Comparison of ENCODE assay signal across 11 cellular contexts in the genomic region with DNA sequence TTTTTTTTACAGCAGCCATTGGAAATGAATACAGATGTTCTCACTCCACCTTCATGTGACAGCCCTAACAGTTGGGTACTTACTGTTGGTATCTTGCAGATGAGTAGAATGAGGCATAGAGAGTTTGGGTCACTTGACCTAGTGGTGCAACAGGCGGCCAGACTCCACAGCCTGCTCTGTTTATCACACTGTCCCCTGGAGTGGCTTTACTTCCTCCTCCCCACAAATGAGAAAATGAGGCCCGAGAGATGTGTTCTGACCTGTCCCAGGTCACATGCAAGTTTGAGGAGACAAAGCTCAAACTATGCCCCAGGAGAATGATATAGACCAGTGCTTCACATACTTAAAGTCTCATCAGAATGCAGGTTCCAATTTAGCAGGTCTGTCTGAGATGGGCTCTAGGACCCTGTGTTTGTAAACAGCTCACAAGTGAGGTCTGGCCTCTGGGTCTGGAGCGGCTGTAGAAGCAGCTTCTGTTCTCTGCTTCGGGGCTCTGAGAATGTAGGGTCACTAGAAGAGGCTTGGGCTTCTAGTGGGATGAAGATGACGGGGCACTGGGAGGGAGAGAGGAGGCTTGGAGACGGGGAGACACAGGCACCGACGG. TPM values are rescaled to one million over a fixed set of nuclear protein-coding genes. Genes with fewer than 3 reads are reported as not detected.
A peak's percentile ranks its signal among the peaks of the same experiment; 100 is the strongest.
DNase-seq lines count a peak whose midpoint lies in the region; ATAC-seq, FAIRE-seq and TF ChIP-seq lines count a peak whose summit lies in the region.
"Had no signal": no experiment of that assay in that cellular context is flagged by ENCODE, and none has a peak within 500 bp of the region (broad histone marks: within the 10 kb centered on the region; RNA-seq: fewer than 3 reads in every experiment).

No MANE protein-coding gene starts in this region.

- peak in 1 of 61 donors; percentile 13 for DNase-seq in caudate nucleus (lab: John Stamatoyannopoulos, UW)
- no peak for DNase-seq in thoracic aorta (ENCODE audit: low spot score)
- no peak for DNase-seq in NK-92 treated with Interleukin-12 subunit alpha and Interleukin-12 subunit beta, amount 100 ng/mL, for 24 hours (lab: John Stamatoyannopoulos, UW)
- DNase-seq in D721Med (ENCODE audit: insufficient read length, low spot score): no peak
- DNase-seq: activated CD4-positive, alpha-beta T cell treated with anti-CD3 and anti-CD28 coated beads, Interleukin-2, amount 50 U/mL, for 4 hours; MG63 had no signal

- H3K27me3 ChIP-seq in Loucy (ENCODE audit: insufficient read depth, low read length, poor library complexity, severe bottlenecking) (peaks cover 15% of the 10 kb centered on the region), thoracic aorta (replicated peaks; ENCODE audit: insufficient read depth) (no peaks in the 10 kb centered on the region)
- H3K27me3 ChIP-seq: body of pancreas, MG63 had no signal

- no peak overlapping the region for H3K4me3 ChIP-seq in Loucy (ENCODE audit: low read length, poor library complexity, severe bottlenecking)
- H3K4me3 ChIP-seq in mesodermal cell (ENCODE audit: extremely low read depth, insufficient read depth, low read length, poor library complexity, severe bottlenecking): no peak overlapping the region
- no peak overlapping the region for H3K4me3 ChIP-seq in thoracic aorta
- H3K4me3 ChIP-seq: body of pancreas, MG63 had no signal

- no peak for TF ChIP-seq CTCF in Loucy (conservative IDR thresholded peaks at IDR 0.05; ENCODE audit: low read length)
- TF ChIP-seq CTCF in thoracic aorta (IDR thresholded peaks at IDR 0.05): no peak
- TF ChIP-seq CTCF in D721Med (IDR thresholded peaks at IDR 0.05; ENCODE audit: insufficient read depth, missing control alignments): no peak

- H3K27ac ChIP-seq in caudate nucleus (ENCODE audit: low read depth, low read length) (peak overlapping the region; percentile 76), mesodermal cell (ENCODE audit: low read depth, low read length, severe bottlenecking) (peak overlapping the region; percentile 7), thoracic aorta (peak overlapping the region; percentile 81 to 91)

- H3F3A ChIP-seq in Loucy (ENCODE audit: low read depth): no peaks in the 10 kb centered on the region

- H3K4me2 ChIP-seq in Loucy (ENCODE audit: low read depth, low read length, poor library complexity, severe bottlenecking): peak overlapping the region; percentile 76

- H3K79me2 ChIP-seq in Loucy (ENCODE audit: insufficient read depth, low read length): no peaks in the 10 kb centered on the region

- H3K4me1 ChIP-seq in Loucy (ENCODE audit: insufficient read depth, low read length, poor library complexity, severe bottlenecking) (peaks cover 41% of the 10 kb centered on the region), mesodermal cell (ENCODE audit: control insufficient read depth, insufficient read depth, low read length, poor library complexity, severe bottlenecking) (peaks cover 4% of the 10 kb centered on the region), thoracic aorta (ENCODE audit: control insufficient read depth in 1 of 2, low read depth in 2 of 2) (peaks cover 19 to 51% of the 10 kb centered on the region in 2 donors)

- H3K36me3 ChIP-seq in Loucy (ENCODE audit: insufficient read depth, low read length) (no peaks in the 10 kb centered on the region), mesodermal cell (ENCODE audit: control insufficient read depth, insufficient read depth, low read length) (no peaks in the 10 kb centered on the region), thoracic aorta (no peaks in the 10 kb centered on the region)
- H3K36me3 ChIP-seq: MG63 had no signal

- no peaks in the 10 kb centered on the region for H3K9me3 ChIP-seq in Loucy (ENCODE audit: insufficient read depth, low read depth, low read length)
- no peaks in the 10 kb centered on the region for H3K9me3 ChIP-seq in mesodermal cell (ENCODE audit: control insufficient read depth, low read length)
- no peaks in the 10 kb centered on the region for H3K9me3 ChIP-seq in thoracic aorta
- H3K9me3 ChIP-seq: body of pancreas, MG63 had no signal

- 85 to 89% methylated on average over 7 to 8 of the region's 8 CpGs for WGBS in mesodermal cell (ENCODE audit: insufficient coverage in 2 of 2), 2 experiments

- no peaks in the 10 kb centered on the region for H3K9me2 ChIP-seq in Loucy (replicated peaks; ENCODE audit: low read depth, low read length)

- no peak for FAIRE-seq in D721Med (lab: Jason Lieb, UNC)

- ATAC-seq in thoracic aorta (ENCODE audit: insufficient number of reproducible peaks, low FRiP score, low read depth) (no peak), GM21528 (IDR thresholded peaks at IDR 0.05; ENCODE audit: low FRiP score, unreplicated experiment) (no peak), GM21717 (IDR thresholded peaks at IDR 0.05; ENCODE audit: unreplicated experiment) (no peak)
- ATAC-seq: body of pancreas had no signal

- no peak overlapping the region for H3K9ac ChIP-seq in Loucy (ENCODE audit: low read depth, low read length, poor library complexity, severe bottlenecking)

- H4K20me1 ChIP-seq in Loucy (ENCODE audit: insufficient read depth, low read length, poor library complexity, severe bottlenecking): no peaks in the 10 kb centered on the region

- no peak overlapping the region for H2AFZ ChIP-seq in Loucy (ENCODE audit: low read length)

RNA-seq across cellular contexts. Expression of a gene that starts 37.4 kb away (rescaled TPM):
- 15.6 TPM for polyA plus RNA-seq in mesodermal cell (2013, experiment 1 of 2)
- 13.9 TPM for polyA plus RNA-seq in mesodermal cell (2013, experiment 2 of 2)
- total RNA-seq in thoracic aorta: 10 to 100 TPM; 15.8 to 16.4 TPM

Comparison
In these comparisons a context has a peak if more than half of its experiments do, and no peak if none do; other contexts are left out.
1. H3K27ac ChIP-seq: peak in every context shown above with its lines; median percentile 86 in thoracic aorta; 76 in caudate nucleus; 7 in mesodermal cell.